In genomic region chr9:94649100-94649855, GRCh38 we compare ENCODE assay signal across 10 cellular contexts. TPM values are rescaled to one million over a fixed set of nuclear protein-coding genes. Genes with fewer than 3 reads are reported as not detected.
DNase-seq lines count a peak whose midpoint lies in the region; ATAC-seq, FAIRE-seq and TF ChIP-seq lines count a peak whose summit lies in the region.
"Had no signal": no experiment of that assay in that cellular context is flagged by ENCODE, and none has a peak within 500 bp of the region (broad histone marks: within the 10 kb centered on the region; RNA-seq: fewer than 3 reads in every experiment).

No MANE protein-coding gene starts in this region.

- no peak for ATAC-seq in HG02973 (IDR thresholded peaks at IDR 0.05; ENCODE audit: unreplicated experiment)
- ATAC-seq in GM19395 (IDR thresholded peaks at IDR 0.05; ENCODE audit: unreplicated experiment) = no peak
- ATAC-seq: activated naive CD8-positive, alpha-beta T cell treated with anti-CD3 and anti-CD28 coated beads, Interleukin-2, amount 50 U/mL, for 24 hours had no signal

- 57 to 66% (median 65%) methylated on average over 14 of the region's 14 CpGs for WGBS in small intestine, 3 donors

- no peak for TF ChIP-seq POLR2A in H54 (IDR thresholded peaks at IDR 0.05; ENCODE audit: low read depth, low read length)

- H3K9me3 ChIP-seq in small intestine (ENCODE audit: control insufficient read depth, low read depth) = no peaks in the 10 kb centered on the region

- H3K4me3 ChIP-seq in small intestine (ENCODE audit: low read depth in 1 of 2, low read length in 2 of 2) = no peak overlapping the region

- CTCF ChIA-PET in RWPE1 (lab: Yijun Ruan, JAX) = interaction anchor here (0.9 to 1.3 kb wide), 2 partner anchors 478 to 482 kb away, joined by 3 to 4 read pairs; no protein-coding TSS in a partner anchor

- H3K27me3 ChIP-seq in small intestine (ENCODE audit: control insufficient read depth in 2 of 2, insufficient read depth in 2 of 2, low read length in 2 of 2) = no peaks in the 10 kb centered on the region

- no peak for TF ChIP-seq CTCF in RWPE1 (conservative IDR thresholded peaks at IDR 0.05; ENCODE audit: low read depth)

- DNase-seq in H54 (ENCODE audit: insufficient read length, low spot score) (peak; percentile 85), RWPE1 (ENCODE audit: low spot score) (peak; percentile 96), fibroblast of gingiva (ENCODE audit: low read depth) (peak; percentile 9), small intestine (peak; percentile 85), SHP77 treated with DMSO at 0.1 percent for 48 hours (lab: John Stamatoyannopoulos, UW) (no peak)
- DNase-seq in stimulated activated CD4-positive, alpha-beta T cell treated with anti-CD3 and anti-CD28 coated beads, Interleukin-2, amount 100 ng/mL, for 48 hours = no peak
- DNase-seq: activated naive CD8-positive, alpha-beta T cell treated with anti-CD3 and anti-CD28 coated beads, Interleukin-2, amount 50 U/mL, for 24 hours; NCI-H748 treated with DMSO at 0.1 percent for 48 hours had no signal

- H3K36me3 ChIP-seq in small intestine (ENCODE audit: control insufficient read depth in 2 of 2, insufficient read depth in 2 of 2, low read length in 2 of 2) = no peaks in the 10 kb centered on the region

- H3K27ac ChIP-seq in RWPE1 (peak overlapping the region; percentile 95), small intestine (ENCODE audit: low read depth in 1 of 2, low read length in 1 of 2) (peak overlapping the region; percentile 71 to 90)

- POLR2A ChIA-PET in RWPE1 (lab: Yijun Ruan, JAX; ENCODE audit: low non-redundant PET) = no interaction called here

- H3K4me1 ChIP-seq in small intestine (ENCODE audit: control insufficient read depth in 2 of 2, insufficient read depth in 1 of 2, low read depth in 1 of 2, low read length in 1 of 2) = peaks cover 0 to 11% of the 10 kb centered on the region in 2 donors

- peak; percentile 64 for FAIRE-seq in H54 (lab: Jason Lieb, UNC)
- no peak for FAIRE-seq in small intestine (lab: Jason Lieb, UNC)

RNA-seq across cellular contexts. Expression of gene FBP1, which starts 10.0 kb away (rescaled TPM):
- polyA plus RNA-seq in small intestine = 1,000 to 10,000 TPM in 1 of 3 donors, 100 to 1,000 TPM in 2; 113 to 1,158 (median 497) TPM

RNA-seq across cellular contexts. Expression of gene FBP2, which starts 55.7 kb away (rescaled TPM):
- 1 to 10 TPM in 2 of 3 donors, not detected in 1; 1.1 to 1.9 TPM for polyA plus RNA-seq in small intestine

Comparison
In these comparisons a context has a peak if more than half of its experiments do, and no peak if none do; other contexts are left out.
1. DNase-seq: peak in H54 (single experiment), RWPE1 (single experiment), fibroblast of gingiva (single experiment) and small intestine (single experiment); none in stimulated activated CD4-positive, alpha-beta T cell treated with anti-CD3 and anti-CD28 coated beads, Interleukin-2, amount 100 ng/mL, for 48 hours (0 of 2) and SHP77 treated with DMSO at 0.1 percent for 48 hours (single experiment).